ENCODE assay signal across 12 cellular contexts in the genomic region with DNA sequence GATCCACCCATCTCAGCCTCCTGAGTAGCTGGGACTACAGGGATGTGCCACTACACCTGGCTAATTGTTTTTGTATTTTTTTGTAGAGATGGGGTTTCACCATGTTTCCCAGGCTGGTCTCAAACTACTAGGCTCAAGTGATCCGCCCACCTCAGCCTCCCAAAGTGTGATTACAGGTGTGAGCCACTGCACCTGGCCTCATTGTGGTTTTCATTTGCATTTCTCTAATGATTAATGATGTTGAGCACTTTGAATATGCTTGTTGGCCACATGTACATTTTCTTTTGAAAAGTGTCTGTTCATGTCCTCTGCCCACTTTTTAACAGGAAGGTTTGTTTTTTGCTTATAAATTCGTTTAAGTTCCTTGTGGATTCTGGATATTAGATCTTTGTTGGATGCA. TPM values are rescaled to one million over a fixed set of nuclear protein-coding genes. Genes with fewer than 3 reads are reported as not detected.
"Had no signal": no experiment of that assay in that cellular context is flagged by ENCODE, and none has a peak within 500 bp of the region (broad histone marks: within the 10 kb centered on the region; RNA-seq: fewer than 3 reads in every experiment).

No MANE protein-coding gene starts in this region.

RNA-seq across cellular contexts. Expression of gene KCNS1, which starts 37.8 kb away (rescaled TPM):
- total RNA-seq: ovary, stomach had no signal

RNA-seq across cellular contexts. Expression of gene WFDC5, which starts 51.9 kb away (rescaled TPM):
- total RNA-seq: activated T-cell treated with anti-CD3 and anti-CD28 coated beads, Interleukin-2, amount 50 U/mL, for 4 hours; astrocyte; chondrocyte; dermis blood vessel endothelial cell; epithelial cell of proximal tubule; frontal cortex; left cardiac atrium; ovary; pulmonary artery endothelial cell; right lobe of liver; smooth muscle cell; stomach had no signal
